ENCODE assay signal across 1 cellular context in the genomic region with DNA sequence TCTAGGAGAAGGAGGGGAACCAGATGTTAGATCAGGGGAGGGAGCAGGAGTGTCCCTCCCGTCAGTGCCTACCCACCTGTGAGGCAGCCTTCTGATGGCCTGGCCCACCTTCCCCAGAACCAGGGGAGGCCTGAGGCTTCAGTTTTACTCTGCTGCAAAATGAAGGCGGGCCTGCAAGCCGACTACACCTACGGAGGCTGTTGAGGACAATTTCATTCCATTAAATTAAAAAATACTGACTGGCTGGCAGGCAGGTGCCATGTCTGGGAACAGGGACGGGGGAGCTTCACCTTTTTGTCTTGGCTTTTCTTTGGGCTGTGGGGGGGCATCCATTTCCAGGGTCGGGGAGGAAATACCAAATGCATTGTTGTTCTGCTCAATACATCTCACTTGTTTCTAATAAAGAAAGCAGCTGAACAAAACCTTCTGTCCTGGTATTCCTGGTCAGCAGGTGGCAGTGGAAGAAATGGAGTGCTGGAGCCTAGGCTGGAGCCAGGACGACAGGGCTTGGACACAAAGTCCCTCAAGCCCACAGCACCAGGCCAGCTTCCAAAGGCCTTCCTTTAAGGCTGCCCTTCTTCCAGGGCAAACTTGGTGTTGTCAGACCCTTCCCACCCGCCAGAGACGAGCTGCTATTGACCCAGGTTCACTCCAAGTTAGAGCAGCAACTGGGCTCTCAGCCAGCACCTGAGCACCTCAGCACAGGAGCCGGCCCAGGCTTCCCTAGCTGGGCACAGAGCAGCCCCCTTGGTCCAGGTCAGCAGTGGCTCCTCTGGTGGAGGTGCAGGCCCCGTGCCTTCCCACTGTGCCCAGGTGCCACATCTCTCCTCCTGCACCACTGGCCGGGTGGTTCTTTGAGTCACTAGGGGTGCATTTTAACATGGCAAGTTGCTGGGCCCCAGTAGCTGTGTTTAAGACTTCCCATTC.
TF ChIP-seq lines count a peak whose summit lies in the region.

No MANE protein-coding gene starts in this region.

TF ChIP-seq in HepG2, 621 proteins besides CTCF, POLR2A, EP300 and RAD21 (continued from another document and continues in another):
- TF ChIP-seq, protein P1, sequence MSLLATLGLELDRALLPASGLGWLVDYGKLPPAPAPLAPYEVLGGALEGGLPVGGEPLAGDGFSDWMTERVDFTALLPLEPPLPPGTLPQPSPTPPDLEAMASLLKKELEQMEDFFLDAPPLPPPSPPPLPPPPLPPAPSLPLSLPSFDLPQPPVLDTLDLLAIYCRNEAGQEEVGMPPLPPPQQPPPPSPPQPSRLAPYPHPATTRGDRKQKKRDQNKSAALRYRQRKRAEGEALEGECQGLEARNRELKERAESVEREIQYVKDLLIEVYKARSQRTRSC (CRISPR knock-in tag; IDR thresholded peaks at IDR 0.05; ENCODE audit: low read depth) = no peak
- TF ChIP-seq ZNF792 (CRISPR knock-in tag; IDR thresholded peaks at IDR 0.05) (no peak), SETDB1 (CRISPR knock-in tag; IDR thresholded peaks at IDR 0.05; ENCODE audit: borderline replicate concordance) (no peak), ZBTB21 (CRISPR knock-in tag; IDR thresholded peaks at IDR 0.05) (no peak), ZBTB38 (CRISPR knock-in tag; IDR thresholded peaks at IDR 0.05) (no peak), FOXC1 (CRISPR knock-in tag; IDR thresholded peaks at IDR 0.05; ENCODE audit: borderline replicate concordance) (0 out of 2 replicates have a peak, but pooled peaks have one; percentile 34), ZNF674 (CRISPR knock-in tag; IDR thresholded peaks at IDR 0.05; ENCODE audit: low read depth) (no peak), ZNF766 (CRISPR knock-in tag; IDR thresholded peaks at IDR 0.05; ENCODE audit: borderline replicate concordance) (no peak), CBFB (CRISPR knock-in tag; IDR thresholded peaks at IDR 0.05) (no peak), MTA3 (CRISPR knock-in tag; IDR thresholded peaks at IDR 0.05) (no peak), SRY (CRISPR knock-in tag; IDR thresholded peaks at IDR 0.05) (no peak), ZFP36 (IDR thresholded peaks at IDR 0.05; ENCODE audit: borderline replicate concordance, low read depth, low read length, partially characterized antibody) (no peak), FOSL2 (CRISPR knock-in tag; IDR thresholded peaks at IDR 0.05) (no peak), ZNF605 (CRISPR knock-in tag; IDR thresholded peaks at IDR 0.05) (0 out of 2 replicates have a peak, but pooled peaks have one; percentile 59), ZNF354B (CRISPR knock-in tag; IDR thresholded peaks at IDR 0.05) (no peak), TP53 (CRISPR knock-in tag; conservative IDR thresholded peaks at IDR 0.05) (no peak), SP4 (CRISPR knock-in tag; IDR thresholded peaks at IDR 0.05) (0 out of 2 replicates have a peak, but pooled peaks have one; percentile 32), ZNF160 (CRISPR knock-in tag; IDR thresholded peaks at IDR 0.05) (no peak), MAFF (IDR thresholded peaks at IDR 0.05; ENCODE audit: low read depth, low read length) (no peak), CHD2 (IDR thresholded peaks at IDR 0.05; ENCODE audit: low read depth, low read length) (no peak), ZNF670 (CRISPR knock-in tag; IDR thresholded peaks at IDR 0.05; ENCODE audit: borderline replicate concordance) (no peak), TEAD3 (CRISPR knock-in tag; optimal IDR thresholded peaks at IDR 0.05; ENCODE audit: borderline replicate concordance) (no peak), RBM39 (IDR thresholded peaks at IDR 0.05; ENCODE audit: low read depth, low read length, poor library complexity, severe bottlenecking) (no peak), CHCHD3 (CRISPR knock-in tag; IDR thresholded peaks at IDR 0.05) (no peak), MYC (CRISPR knock-in tag; IDR thresholded peaks at IDR 0.05; ENCODE audit: borderline replicate concordance) (no peak), ZC3H4 (CRISPR knock-in tag; IDR thresholded peaks at IDR 0.05; ENCODE audit: borderline replicate concordance) (no peak), HNRNPLL (IDR thresholded peaks at IDR 0.05; ENCODE audit: low read depth, low read length, poor library complexity, severe bottlenecking) (no peak)
- TF ChIP-seq, protein P2, sequence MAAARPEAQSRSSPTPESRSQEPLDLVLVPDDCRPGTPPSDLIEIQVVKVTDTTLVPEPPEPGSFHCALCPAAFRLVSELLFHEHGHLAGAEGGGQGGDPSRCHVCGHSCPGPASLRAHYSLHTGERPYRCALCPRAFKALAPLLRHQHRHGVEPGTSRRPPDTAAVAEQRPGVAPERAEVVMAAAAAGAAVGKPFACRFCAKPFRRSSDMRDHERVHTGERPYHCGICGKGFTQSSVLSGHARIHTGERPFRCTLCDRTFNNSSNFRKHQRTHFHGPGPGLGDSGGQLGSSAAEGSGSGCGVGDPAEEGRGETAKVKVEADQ (CRISPR knock-in tag; IDR thresholded peaks at IDR 0.05; ENCODE audit: borderline replicate concordance) = peak; percentile 50; the same call in 1 of the 2 replicates
- TF ChIP-seq, protein P3, sequence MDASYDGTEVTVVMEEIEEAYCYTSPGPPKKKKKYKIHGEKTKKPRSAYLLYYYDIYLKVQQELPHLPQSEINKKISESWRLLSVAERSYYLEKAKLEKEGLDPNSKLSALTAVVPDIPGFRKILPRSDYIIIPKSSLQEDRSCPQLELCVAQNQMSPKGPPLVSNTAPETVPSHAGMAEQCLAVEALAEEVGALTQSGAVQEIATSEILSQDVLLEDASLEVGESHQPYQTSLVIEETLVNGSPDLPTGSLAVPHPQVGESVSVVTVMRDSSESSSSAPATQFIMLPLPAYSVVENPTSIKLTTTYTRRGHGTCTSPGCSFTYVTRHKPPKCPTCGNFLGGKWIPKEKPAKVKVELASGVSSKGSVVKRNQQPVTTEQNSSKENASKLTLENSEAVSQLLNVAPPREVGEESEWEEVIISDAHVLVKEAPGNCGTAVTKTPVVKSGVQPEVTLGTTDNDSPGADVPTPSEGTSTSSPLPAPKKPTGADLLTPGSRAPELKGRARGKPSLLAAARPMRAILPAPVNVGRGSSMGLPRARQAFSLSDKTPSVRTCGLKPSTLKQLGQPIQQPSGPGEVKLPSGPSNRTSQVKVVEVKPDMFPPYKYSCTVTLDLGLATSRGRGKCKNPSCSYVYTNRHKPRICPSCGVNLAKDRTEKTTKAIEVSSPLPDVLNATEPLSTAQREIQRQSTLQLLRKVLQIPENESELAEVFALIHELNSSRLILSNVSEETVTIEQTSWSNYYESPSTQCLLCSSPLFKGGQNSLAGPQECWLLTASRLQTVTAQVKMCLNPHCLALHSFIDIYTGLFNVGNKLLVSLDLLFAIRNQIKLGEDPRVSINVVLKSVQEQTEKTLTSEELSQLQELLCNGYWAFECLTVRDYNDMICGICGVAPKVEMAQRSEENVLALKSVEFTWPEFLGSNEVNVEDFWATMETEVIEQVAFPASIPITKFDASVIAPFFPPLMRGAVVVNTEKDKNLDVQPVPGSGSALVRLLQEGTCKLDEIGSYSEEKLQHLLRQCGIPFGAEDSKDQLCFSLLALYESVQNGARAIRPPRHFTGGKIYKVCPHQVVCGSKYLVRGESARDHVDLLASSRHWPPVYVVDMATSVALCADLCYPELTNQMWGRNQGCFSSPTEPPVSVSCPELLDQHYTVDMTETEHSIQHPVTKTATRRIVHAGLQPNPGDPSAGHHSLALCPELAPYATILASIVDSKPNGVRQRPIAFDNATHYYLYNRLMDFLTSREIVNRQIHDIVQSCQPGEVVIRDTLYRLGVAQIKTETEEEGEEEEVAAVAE (CRISPR knock-in tag; IDR thresholded peaks at IDR 0.05; ENCODE audit: borderline replicate concordance) = no peak
- TF ChIP-seq, protein P4, sequence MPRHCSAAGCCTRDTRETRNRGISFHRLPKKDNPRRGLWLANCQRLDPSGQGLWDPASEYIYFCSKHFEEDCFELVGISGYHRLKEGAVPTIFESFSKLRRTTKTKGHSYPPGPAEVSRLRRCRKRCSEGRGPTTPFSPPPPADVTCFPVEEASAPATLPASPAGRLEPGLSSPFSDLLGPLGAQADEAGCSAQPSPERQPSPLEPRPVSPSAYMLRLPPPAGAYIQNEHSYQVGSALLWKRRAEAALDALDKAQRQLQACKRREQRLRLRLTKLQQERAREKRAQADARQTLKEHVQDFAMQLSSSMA (CRISPR knock-in tag; IDR thresholded peaks at IDR 0.05) = no peak
- TF ChIP-seq, protein P5, sequence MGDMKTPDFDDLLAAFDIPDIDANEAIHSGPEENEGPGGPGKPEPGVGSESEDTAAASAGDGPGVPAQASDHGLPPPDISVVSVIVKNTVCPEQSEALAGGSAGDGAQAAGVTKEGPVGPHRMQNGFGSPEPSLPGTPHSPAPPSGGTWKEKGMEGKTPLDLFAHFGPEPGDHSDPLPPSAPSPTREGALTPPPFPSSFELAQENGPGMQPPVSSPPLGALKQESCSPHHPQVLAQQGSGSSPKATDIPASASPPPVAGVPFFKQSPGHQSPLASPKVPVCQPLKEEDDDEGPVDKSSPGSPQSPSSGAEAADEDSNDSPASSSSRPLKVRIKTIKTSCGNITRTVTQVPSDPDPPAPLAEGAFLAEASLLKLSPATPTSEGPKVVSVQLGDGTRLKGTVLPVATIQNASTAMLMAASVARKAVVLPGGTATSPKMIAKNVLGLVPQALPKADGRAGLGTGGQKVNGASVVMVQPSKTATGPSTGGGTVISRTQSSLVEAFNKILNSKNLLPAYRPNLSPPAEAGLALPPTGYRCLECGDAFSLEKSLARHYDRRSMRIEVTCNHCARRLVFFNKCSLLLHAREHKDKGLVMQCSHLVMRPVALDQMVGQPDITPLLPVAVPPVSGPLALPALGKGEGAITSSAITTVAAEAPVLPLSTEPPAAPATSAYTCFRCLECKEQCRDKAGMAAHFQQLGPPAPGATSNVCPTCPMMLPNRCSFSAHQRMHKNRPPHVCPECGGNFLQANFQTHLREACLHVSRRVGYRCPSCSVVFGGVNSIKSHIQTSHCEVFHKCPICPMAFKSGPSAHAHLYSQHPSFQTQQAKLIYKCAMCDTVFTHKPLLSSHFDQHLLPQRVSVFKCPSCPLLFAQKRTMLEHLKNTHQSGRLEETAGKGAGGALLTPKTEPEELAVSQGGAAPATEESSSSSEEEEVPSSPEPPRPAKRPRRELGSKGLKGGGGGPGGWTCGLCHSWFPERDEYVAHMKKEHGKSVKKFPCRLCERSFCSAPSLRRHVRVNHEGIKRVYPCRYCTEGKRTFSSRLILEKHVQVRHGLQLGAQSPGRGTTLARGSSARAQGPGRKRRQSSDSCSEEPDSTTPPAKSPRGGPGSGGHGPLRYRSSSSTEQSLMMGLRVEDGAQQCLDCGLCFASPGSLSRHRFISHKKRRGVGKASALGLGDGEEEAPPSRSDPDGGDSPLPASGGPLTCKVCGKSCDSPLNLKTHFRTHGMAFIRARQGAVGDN (CRISPR knock-in tag; IDR thresholded peaks at IDR 0.05) = peak; percentile 34; the same call in 1 of the 2 replicates
- TF ChIP-seq, protein P6, sequence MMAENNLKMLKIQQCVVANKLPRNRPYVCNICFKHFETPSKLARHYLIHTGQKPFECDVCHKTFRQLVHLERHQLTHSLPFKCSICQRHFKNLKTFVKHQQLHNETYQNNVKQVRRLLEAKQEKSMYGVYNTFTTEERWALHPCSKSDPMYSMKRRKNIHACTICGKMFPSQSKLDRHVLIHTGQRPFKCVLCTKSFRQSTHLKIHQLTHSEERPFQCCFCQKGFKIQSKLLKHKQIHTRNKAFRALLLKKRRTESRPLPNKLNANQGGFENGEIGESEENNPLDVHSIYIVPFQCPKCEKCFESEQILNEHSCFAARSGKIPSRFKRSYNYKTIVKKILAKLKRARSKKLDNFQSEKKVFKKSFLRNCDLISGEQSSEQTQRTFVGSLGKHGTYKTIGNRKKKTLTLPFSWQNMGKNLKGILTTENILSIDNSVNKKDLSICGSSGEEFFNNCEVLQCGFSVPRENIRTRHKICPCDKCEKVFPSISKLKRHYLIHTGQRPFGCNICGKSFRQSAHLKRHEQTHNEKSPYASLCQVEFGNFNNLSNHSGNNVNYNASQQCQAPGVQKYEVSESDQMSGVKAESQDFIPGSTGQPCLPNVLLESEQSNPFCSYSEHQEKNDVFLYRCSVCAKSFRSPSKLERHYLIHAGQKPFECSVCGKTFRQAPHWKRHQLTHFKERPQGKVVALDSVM (CRISPR knock-in tag; IDR thresholded peaks at IDR 0.05) = peak; percentile 31; the same call in 1 of the 2 replicates
- TF ChIP-seq, protein P7, sequence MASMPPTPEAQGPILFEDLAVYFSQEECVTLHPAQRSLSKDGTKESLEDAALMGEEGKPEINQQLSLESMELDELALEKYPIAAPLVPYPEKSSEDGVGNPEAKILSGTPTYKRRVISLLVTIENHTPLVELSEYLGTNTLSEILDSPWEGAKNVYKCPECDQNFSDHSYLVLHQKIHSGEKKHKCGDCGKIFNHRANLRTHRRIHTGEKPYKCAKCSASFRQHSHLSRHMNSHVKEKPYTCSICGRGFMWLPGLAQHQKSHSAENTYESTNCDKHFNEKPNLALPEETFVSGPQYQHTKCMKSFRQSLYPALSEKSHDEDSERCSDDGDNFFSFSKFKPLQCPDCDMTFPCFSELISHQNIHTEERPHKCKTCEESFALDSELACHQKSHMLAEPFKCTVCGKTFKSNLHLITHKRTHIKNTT (CRISPR knock-in tag; IDR thresholded peaks at IDR 0.05) = no peak
- TF ChIP-seq, protein P8, sequence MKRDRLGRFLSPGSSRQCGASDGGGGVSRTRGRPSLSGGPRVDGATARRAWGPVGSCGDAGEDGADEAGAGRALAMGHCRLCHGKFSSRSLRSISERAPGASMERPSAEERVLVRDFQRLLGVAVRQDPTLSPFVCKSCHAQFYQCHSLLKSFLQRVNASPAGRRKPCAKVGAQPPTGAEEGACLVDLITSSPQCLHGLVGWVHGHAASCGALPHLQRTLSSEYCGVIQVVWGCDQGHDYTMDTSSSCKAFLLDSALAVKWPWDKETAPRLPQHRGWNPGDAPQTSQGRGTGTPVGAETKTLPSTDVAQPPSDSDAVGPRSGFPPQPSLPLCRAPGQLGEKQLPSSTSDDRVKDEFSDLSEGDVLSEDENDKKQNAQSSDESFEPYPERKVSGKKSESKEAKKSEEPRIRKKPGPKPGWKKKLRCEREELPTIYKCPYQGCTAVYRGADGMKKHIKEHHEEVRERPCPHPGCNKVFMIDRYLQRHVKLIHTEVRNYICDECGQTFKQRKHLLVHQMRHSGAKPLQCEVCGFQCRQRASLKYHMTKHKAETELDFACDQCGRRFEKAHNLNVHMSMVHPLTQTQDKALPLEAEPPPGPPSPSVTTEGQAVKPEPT (CRISPR knock-in tag; IDR thresholded peaks at IDR 0.05; ENCODE audit: low read depth) = no peak
